Comparison of ENCODE assay signal across 29 cellular contexts in genomic region chr1:53710584-53710983, GRCh38. TPM values are rescaled to one million over a fixed set of nuclear protein-coding genes. Genes with fewer than 3 reads are reported as not detected.
"Had no signal": no experiment of that assay in that cellular context is flagged by ENCODE, and none has a peak within 500 bp of the region (broad histone marks: within the 10 kb centered on the region; RNA-seq: fewer than 3 reads in every experiment).

No MANE protein-coding gene starts in this region.

- FAIRE-seq: endothelial cell of umbilical vein, islet of Langerhans, pancreas had no signal

- DNase-seq: dermis blood vessel endothelial cell; effector memory CD4-positive, alpha-beta T cell; gastrocnemius medialis; heart right ventricle; hippocampal formation; left cardiac atrium; left ventricle myocardium inferior; lower lobe of right lung; natural killer cell; pancreas; right lobe of liver; stimulated activated CD4-positive, alpha-beta T cell treated with anti-CD3 and anti-CD28 coated beads, Interleukin-12 subunit alpha, Interleukin-12 subunit beta, amount 100 ng/mL, for 4 hours; stimulated activated CD4-positive, alpha-beta T cell treated with anti-CD3 and anti-CD28 coated beads, Interleukin-1b, Interleukin-23, amount 100 ng/mL, for 48 hours; stimulated activated CD4-positive, alpha-beta T cell treated with anti-CD3 and anti-CD28 coated beads, Interleukin-4, amount 100 ng/mL, for 1 hour; stimulated activated CD8-positive, alpha-beta memory T cell treated with anti-CD3 and anti-CD28 coated beads, Interleukin-4, amount 100 ng/mL, for 48 hours; stimulated activated naive CD4-positive, alpha-beta T cell; stimulated activated naive CD8-positive, alpha-beta T cell treated with anti-CD3 and anti-CD28 coated beads, Interleukin-15, amount 100 ng/mL, for 72 hours; transverse colon; upper lobe of right lung; uterus had no signal

- H3K27ac ChIP-seq: coronary artery, esophagus muscularis mucosa, gastrocnemius medialis, heart right ventricle, left ventricle myocardium inferior, lower lobe of right lung, pancreas, right lobe of liver, suprapubic skin, transverse colon, upper lobe of right lung, uterus had no signal

- H3K4me2 ChIP-seq: smooth muscle cell had no signal

- H3K36me3 ChIP-seq: esophagus muscularis mucosa, gastrocnemius medialis, heart right ventricle, left ventricle myocardium inferior, lower lobe of right lung, pancreas, right lobe of liver, suprapubic skin, transverse colon, upper lobe of right lung, uterus had no signal

- H3K4me3 ChIP-seq: coronary artery, esophagus muscularis mucosa, gastrocnemius medialis, heart right ventricle, left ventricle myocardium inferior, lower lobe of right lung, pancreas, right lobe of liver, smooth muscle cell, suprapubic skin, transverse colon, upper lobe of right lung, uterus had no signal

- ATAC-seq: gastrocnemius medialis; heart right ventricle; left cardiac atrium; pancreas; right lobe of liver; stimulated activated naive CD8-positive, alpha-beta T cell treated with anti-CD3 and anti-CD28 coated beads, Interleukin-15, amount 100 ng/mL, for 72 hours; upper lobe of right lung had no signal

- H3K4me1 ChIP-seq: esophagus muscularis mucosa, gastrocnemius medialis, heart right ventricle, left ventricle myocardium inferior, lower lobe of right lung, pancreas, right lobe of liver, suprapubic skin, transverse colon, upper lobe of right lung, uterus had no signal

- H3K9me3 ChIP-seq: esophagus muscularis mucosa, gastrocnemius medialis, heart right ventricle, left ventricle myocardium inferior, lower lobe of right lung, pancreas, right lobe of liver, suprapubic skin, transverse colon, upper lobe of right lung, uterus had no signal

- H3K27me3 ChIP-seq: pancreas, right lobe of liver, transverse colon, uterus had no signal

RNA-seq across cellular contexts. Expression of gene GLIS1, which starts 28.4 kb away (rescaled TPM):
- total RNA-seq: dermis blood vessel endothelial cell, endothelial cell of umbilical vein, gastrocnemius medialis, lower lobe of right lung, mononuclear cell, natural killer cell, pulmonary artery endothelial cell, right lobe of liver had no signal
- polyA plus RNA-seq: endothelial cell of umbilical vein, neural cell had no signal
